8 cellular contexts compared by ENCODE assay signal in genomic region chr1:149812893-149813801, GRCh38. TPM values are rescaled to one million over a fixed set of nuclear protein-coding genes. Genes with fewer than 3 reads are reported as not detected.
DNase-seq lines count a peak whose midpoint lies in the region; ATAC-seq and TF ChIP-seq lines count a peak whose summit lies in the region.
"Not testable (repeated sequence)": the region's sequence is repeated elsewhere in the genome, so short reads cannot be mapped to it uniquely, and the experiment has no call there.

No MANE protein-coding gene starts in this region.

- H3K27me3 ChIP-seq in OCI-LY3 (ENCODE audit: low read depth, low read length); effector memory CD4-positive, alpha-beta T cell (replicated peaks; ENCODE audit: control insufficient read depth, insufficient read depth, low read length, poor library complexity, severe bottlenecking); lower lobe of right lung (ENCODE audit: low read depth): not testable (repeated sequence)

- not testable (repeated sequence) for H3K4me1 ChIP-seq in OCI-LY3 (ENCODE audit: low read length); effector memory CD4-positive, alpha-beta T cell (ENCODE audit: control insufficient read depth, insufficient read depth, low read length, poor library complexity, severe bottlenecking); lower lobe of right lung

- H2AFZ ChIP-seq in OCI-LY3 (ENCODE audit: low read depth, low read length) = not testable (repeated sequence)

- intact Hi-C loops in lower lobe of right lung (cut with DNase I) = not testable (repeated sequence)

- H4K20me1 ChIP-seq in OCI-LY3 (ENCODE audit: insufficient read depth, low read length) = not testable (repeated sequence)

- H3K36me3 ChIP-seq in OCI-LY3 (replicated peaks; ENCODE audit: low read depth, low read length); effector memory CD4-positive, alpha-beta T cell (ENCODE audit: control insufficient read depth, insufficient read depth, low read length); lower lobe of right lung: not testable (repeated sequence)

- ATAC-seq in GM21423 (IDR thresholded peaks at IDR 0.05; ENCODE audit: unreplicated experiment) (peak; percentile 31), lower lobe of right lung (peak; percentile 75 to 78)

- not testable (repeated sequence) for TF ChIP-seq CTCF in C4-2B (conservative IDR thresholded peaks at IDR 0.05); OCI-LY3 (IDR thresholded peaks at IDR 0.05; ENCODE audit: low read depth, low read length); lower lobe of right lung (IDR thresholded peaks at IDR 0.05)

- peak overlapping the region; percentile 88 for H3K9ac ChIP-seq in OCI-LY3 (ENCODE audit: low read length)

- H3K79me2 ChIP-seq in OCI-LY3 (ENCODE audit: low read length) = not testable (repeated sequence)

- H3K9me3 ChIP-seq in OCI-LY3 (ENCODE audit: insufficient read depth, low read length); effector memory CD4-positive, alpha-beta T cell (ENCODE audit: control insufficient read depth, low read length); lower lobe of right lung: not testable (repeated sequence)

- DNase-seq in LHCN-M2 (ENCODE audit: low read depth) = peak; percentile 78
- DNase-seq in activated CD8-positive, alpha-beta memory T cell treated with anti-CD3 and anti-CD28 coated beads, Interleukin-2, amount 50 U/mL, for 1 hour (ENCODE audit: extremely low read depth) = peak; percentile 14
- peak; percentile 58 to 70 (median 63) for DNase-seq in effector memory CD4-positive, alpha-beta T cell
- DNase-seq in lower lobe of right lung = peak; percentile 48
- DNase-seq in stimulated activated CD4-positive, alpha-beta T cell treated with anti-CD3 and anti-CD28 coated beads, Interleukin-1b, Interleukin-23, amount 100 ng/mL, for 48 hours = peak; percentile 57

- peak overlapping the region; percentile 67 for H3K4me2 ChIP-seq in OCI-LY3 (ENCODE audit: low read length)

- H3K4me3 ChIP-seq in OCI-LY3 (ENCODE audit: low read length) (peak overlapping the region; percentile 75), lower lobe of right lung (peak overlapping the region; percentile 52)
- H3K4me3 ChIP-seq in effector memory CD4-positive, alpha-beta T cell (ENCODE audit: insufficient read depth, low read depth, low read length, poor library complexity, severe bottlenecking) = peak overlapping the region; percentile 42

- H3K27ac ChIP-seq in C4-2B (peak overlapping the region; percentile 95), OCI-LY3 (ENCODE audit: low read length) (peak overlapping the region; percentile 89), lower lobe of right lung (peak overlapping the region; percentile 85)
- H3K27ac ChIP-seq in effector memory CD4-positive, alpha-beta T cell (ENCODE audit: insufficient read depth, low read length, poor library complexity, severe bottlenecking) = peak overlapping the region; percentile 68

RNA-seq across cellular contexts. Expression of gene FCGR1A, which starts 30.7 kb away (rescaled TPM):
- total RNA-seq in LHCN-M2 (2014; rRNA removed) = not detected in 2 replicates
- polyA plus RNA-seq in LHCN-M2 (2012) = not detected
- 65.3 TPM for total RNA-seq in lower lobe of right lung

Comparison
In these comparisons a context has a peak if more than half of its experiments do, and no peak if none do; other contexts are left out.
1. Peak in every context shown above with its lines: DNase-seq, ATAC-seq, H3K4me3 ChIP-seq and H3K27ac ChIP-seq.
2. DNase-seq: peak in every context shown above with its lines; median percentile 78 in LHCN-M2; 63 in effector memory CD4-positive, alpha-beta T cell; 57 in stimulated activated CD4-positive, alpha-beta T cell treated with anti-CD3 and anti-CD28 coated beads, Interleukin-1b, Interleukin-23, amount 100 ng/mL, for 48 hours; 48 in lower lobe of right lung; 14 in activated CD8-positive, alpha-beta memory T cell treated with anti-CD3 and anti-CD28 coated beads, Interleukin-2, amount 50 U/mL, for 1 hour.
3. RNA of gene FCGR1A, which starts 30.7 kb away (total RNA-seq): 65.3 TPM in lower lobe of right lung (single experiment); not detected in LHCN-M2; every median in the first group is over 10 times any median in the second.